ENCODE assay signal across 32 cellular contexts in the genomic region with DNA sequence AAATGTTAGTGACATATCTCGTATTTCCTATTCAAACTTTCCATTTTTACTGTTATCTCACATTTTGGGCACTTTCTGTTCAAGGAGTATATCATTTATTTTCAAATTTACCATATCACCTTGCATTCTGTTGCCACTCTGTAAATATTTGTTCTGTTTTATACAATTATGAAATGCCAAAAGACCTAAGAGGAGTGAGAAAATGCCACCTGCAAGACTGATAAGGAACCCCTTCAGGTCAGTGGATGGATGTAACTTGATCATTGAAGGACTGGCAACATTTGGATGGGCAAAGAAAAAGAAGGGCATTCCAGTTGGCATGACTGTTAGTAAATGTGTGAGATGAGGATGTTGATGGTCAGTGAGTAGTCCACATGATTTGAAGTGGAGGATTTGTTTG.
"Had no signal": no experiment of that assay in that cellular context is flagged by ENCODE, and none has a peak within 500 bp of the region (broad histone marks: within the 10 kb centered on the region; RNA-seq: fewer than 3 reads in every experiment).

No MANE protein-coding gene starts in this region.

- FAIRE-seq: bronchial epithelial cell had no signal

- DNase-seq: activated effector memory CD4-positive, alpha-beta T cell treated with anti-CD3 and anti-CD28 coated beads, Interleukin-2, amount 50 U/mL, for 16 hours; activated effector memory CD4-positive, alpha-beta T cell treated with Interleukin-2 at 50 U/mL for 16 hours; activated gamma-delta T cell; activated gamma-delta T cell treated with Interleukin-2 at 50 U/mL for 16 hours; activated naive CD4-positive, alpha-beta T cell; activated naive CD4-positive, alpha-beta T cell treated with anti-CD3 and anti-CD28 coated beads for 36 hours; activated naive CD4-positive, alpha-beta T cell treated with anti-CD3 and anti-CD28 coated beads, Interleukin-2, amount 10 ng/mL, durations not matched to agents 7 days and 5 days; activated naive CD4-positive, alpha-beta T cell treated with anti-CD3 and anti-CD28 coated beads, Interleukin-2, amount 50 U/mL, for 16 hours; activated naive CD4-positive, alpha-beta T cell treated with Interleukin-2 at 50 U/mL for 16 hours; activated naive CD8-positive, alpha-beta T cell treated with anti-CD3 and anti-CD28 coated beads for 36 hours; activated naive CD8-positive, alpha-beta T cell treated with anti-CD3 and anti-CD28 coated beads, Interleukin-2, amount 10 ng/mL, durations not matched to agents 7 days and 5 days; activated naive CD8-positive, alpha-beta T cell treated with anti-CD3 and anti-CD28 coated beads, Interleukin-2, amount 50 U/mL, for 24 hours; activated T-cell treated with anti-CD3 and anti-CD28 coated beads, Interleukin-2, amount 50 U/mL, for 1 hour; activated T-cell treated with anti-CD3 and anti-CD28 coated beads, Interleukin-2, amount 50 U/mL, for 24 hours; activated T-cell treated with anti-CD3 and anti-CD28 coated beads, Interleukin-2, amount 50 U/mL, for 4 hours; activated T-cell treated with anti-CD3 and anti-CD28 coated beads, Interleukin-2, amount 50 U/mL, for 48 hours; activated T-cell treated with anti-CD3 and anti-CD28 coated beads, Interleukin-2, amount 50 U/mL, for 72 hours; adrenal gland; amniotic stem cell; amygdala; anterior cingulate cortex; aorta; brain microvascular endothelial cell; caudate nucleus; central memory CD4-positive, alpha-beta T cell; cerebellar nuclear complex had no signal

- H3K36me3 ChIP-seq: adrenal gland, ascending aorta, brain microvascular endothelial cell, breast epithelium, cardiac muscle cell had no signal

- H3K27ac ChIP-seq: adrenal gland, ascending aorta, brain microvascular endothelial cell, breast epithelium, cardiac muscle cell had no signal

- H3K4me3 ChIP-seq: adrenal gland, ascending aorta, breast epithelium, cardiac muscle cell had no signal

- H3K4me1 ChIP-seq: ascending aorta, breast epithelium had no signal

- H3K27me3 ChIP-seq: ascending aorta, brain microvascular endothelial cell, cardiac muscle cell had no signal

- ATAC-seq: activated naive CD4-positive, alpha-beta T cell treated with anti-CD3 and anti-CD28 coated beads, Interleukin-2, amount 50 U/mL, for 72 hours; activated naive CD8-positive, alpha-beta T cell treated with anti-CD3 and anti-CD28 coated beads, Interleukin-2, amount 50 U/mL, for 24 hours; activated T-cell treated with anti-CD3 and anti-CD28 coated beads, Interleukin-2, amount 50 U/mL, for 4 hours; activated T-cell treated with anti-CD3 and anti-CD28 coated beads, Interleukin-2, amount 50 U/mL, for 72 hours; activated T-helper 17 cell treated with anti-CD3 and anti-CD28 coated beads, Interleukin-2, amount 50 U/mL, for 72 hours had no signal

- H3K9me3 ChIP-seq: adrenal gland, ascending aorta, breast epithelium had no signal
